Comparison of ENCODE assay signal across 25 cellular contexts in genomic region chr4:60884545-60884944, GRCh38.
DNase-seq lines count a peak whose midpoint lies in the region; ATAC-seq and TF ChIP-seq lines count a peak whose summit lies in the region.
"Had no signal": no experiment of that assay in that cellular context is flagged by ENCODE, and none has a peak within 500 bp of the region (broad histone marks: within the 10 kb centered on the region; RNA-seq: fewer than 3 reads in every experiment).

No MANE protein-coding gene starts in this region.

- H3K4me3 ChIP-seq in AG04449 (ENCODE audit: low read depth, low read length): no peak overlapping the region
- no peak overlapping the region for H3K4me3 ChIP-seq in astrocyte of the spinal cord (ENCODE audit: low read depth, low read length)
- no peak overlapping the region for H3K4me3 ChIP-seq in mesenchymal stem cell (ENCODE audit: insufficient read depth in 1 of 2, low read depth in 1 of 2, low read length in 2 of 2)
- H3K4me3 ChIP-seq: gastrocnemius medialis had no signal

- peaks cover 16% of the 10 kb centered on the region for H3K9me3 ChIP-seq in mesenchymal stem cell (ENCODE audit: control insufficient read depth, low read length)
- H3K9me3 ChIP-seq: gastrocnemius medialis had no signal

- H2BK15ac ChIP-seq in mesenchymal stem cell (ENCODE audit: low read depth, poor library complexity, severe bottlenecking): no peak overlapping the region

- no peak overlapping the region for H3K4me3 Mint-ChIP-seq in natural killer cell
- no peak overlapping the region for H3K4me3 Mint-ChIP-seq in activated CD8-positive, alpha-beta memory T cell treated with anti-CD3 and anti-CD28 coated beads, Interleukin-2, amount 10 ng/mL, durations not matched to agents 7 days and 5 days
- H3K4me3 Mint-ChIP-seq: activated CD4-positive, alpha-beta memory T cell treated with anti-CD3 and anti-CD28 coated beads, Interleukin-2, amount 10 ng/mL, durations not matched to agents 7 days and 5 days; activated T-cell treated with anti-CD3 and anti-CD28 coated beads, Interleukin-2, amount 50 U/mL, for 24 hours; dendritic cell treated with granulocyte-macrophage colony-stimulating factor and Interleukin-4, amounts not matched to agents 40 ng/mL and 50 ng/mL, for 4 days; nephron progenitor cell; stimulated activated naive CD8-positive, alpha-beta T cell treated with anti-CD3 and anti-CD28 coated beads, Interleukin-15, Interleukin-2, amounts not matched to agents 100 ng/mL and 50 ng/mL, for 24 hours had no signal

- ATAC-seq in natural killer cell: no peak
- ATAC-seq in activated CD8-positive, alpha-beta memory T cell treated with anti-CD3 and anti-CD28 coated beads, Interleukin-2, amount 10 ng/mL, durations not matched to agents 7 days and 5 days: no peak
- no peak for ATAC-seq in GM18505 (IDR thresholded peaks at IDR 0.05; ENCODE audit: unreplicated experiment)
- ATAC-seq: gastrocnemius medialis, HCT116 had no signal

- H3K4ac ChIP-seq in mesenchymal stem cell (ENCODE audit: low read depth in 1 of 2, low read length in 2 of 2): no peak overlapping the region

- no peak overlapping the region for H4K91ac ChIP-seq in mesenchymal stem cell (ENCODE audit: low read length)

- no peaks in the 10 kb centered on the region for H3K79me1 ChIP-seq in mesenchymal stem cell (replicated peaks; ENCODE audit: low read length, poor library complexity, severe bottlenecking)

- TF ChIP-seq POLR2A in GM18505 (IDR thresholded peaks at IDR 0.05; ENCODE audit: borderline replicate concordance, extremely low read depth, insufficient read depth, insufficient read length): no peak

- no peaks in the 10 kb centered on the region for H3K27me3 Mint-ChIP-seq in natural killer cell (ENCODE audit: low read depth in 2 of 2)
- no peaks in the 10 kb centered on the region for H3K27me3 Mint-ChIP-seq in activated CD8-positive, alpha-beta memory T cell treated with anti-CD3 and anti-CD28 coated beads, Interleukin-2, amount 10 ng/mL, durations not matched to agents 7 days and 5 days
- H3K27me3 Mint-ChIP-seq: activated CD4-positive, alpha-beta memory T cell treated with anti-CD3 and anti-CD28 coated beads, Interleukin-2, amount 10 ng/mL, durations not matched to agents 7 days and 5 days; activated T-cell treated with anti-CD3 and anti-CD28 coated beads, Interleukin-2, amount 50 U/mL, for 24 hours; dendritic cell treated with granulocyte-macrophage colony-stimulating factor and Interleukin-4, amounts not matched to agents 40 ng/mL and 50 ng/mL, for 4 days; progenitor cell of endocrine pancreas; stimulated activated naive CD8-positive, alpha-beta T cell treated with anti-CD3 and anti-CD28 coated beads, Interleukin-15, Interleukin-2, amounts not matched to agents 100 ng/mL and 50 ng/mL, for 24 hours had no signal

- no peak overlapping the region for H4K8ac ChIP-seq in mesenchymal stem cell (ENCODE audit: low read length)

- H2BK5ac ChIP-seq in mesenchymal stem cell (ENCODE audit: low read depth, low read length, poor library complexity, severe bottlenecking): no peak overlapping the region

- H3K4me1 Mint-ChIP-seq in natural killer cell: no peaks in the 10 kb centered on the region
- H3K4me1 Mint-ChIP-seq in activated CD8-positive, alpha-beta memory T cell treated with anti-CD3 and anti-CD28 coated beads, Interleukin-2, amount 10 ng/mL, durations not matched to agents 7 days and 5 days: no peaks in the 10 kb centered on the region
- H3K4me1 Mint-ChIP-seq: activated CD4-positive, alpha-beta memory T cell treated with anti-CD3 and anti-CD28 coated beads, Interleukin-2, amount 10 ng/mL, durations not matched to agents 7 days and 5 days; nephron progenitor cell had no signal

- DNase-seq in AG04449 (ENCODE audit: low read depth, low spot score) (peak; percentile 41), GM04503 (ENCODE audit: low read depth) (peak; percentile 6), astrocyte of the spinal cord (ENCODE audit: low read depth, low spot score) (peak; percentile 8), mesenchymal stem cell (peak; percentile 6), natural killer cell (no peak), NK-92 (lab: John Stamatoyannopoulos, UW; ENCODE audit: unreplicated experiment) (no peak)
- DNase-seq in activated CD8-positive, alpha-beta memory T cell treated with anti-CD3 and anti-CD28 coated beads, Interleukin-2, amount 10 ng/mL, durations not matched to agents 7 days and 5 days: no peak
- DNase-seq: activated CD4-positive, alpha-beta memory T cell treated with anti-CD3 and anti-CD28 coated beads, Interleukin-2, amount 10 ng/mL, durations not matched to agents 7 days and 5 days; activated CD4-positive, CD25-positive, alpha-beta regulatory T cell; activated naive CD4-positive, alpha-beta T cell treated with anti-CD3 and anti-CD28 coated beads, Interleukin-2, amount 50 U/mL, for 16 hours; activated T-cell treated with anti-CD3 and anti-CD28 coated beads, Interleukin-2, amount 50 U/mL, for 24 hours; gastrocnemius medialis; Karpas-422; midbrain; NCI-H2029; nephron progenitor cell; NK-92 treated with Interleukin-12 subunit alpha and Interleukin-12 subunit beta, amount 100 ng/mL, for 24 hours; stimulated activated CD4-positive, alpha-beta T cell treated with anti-CD3 and anti-CD28 coated beads, Interleukin-4, amount 100 ng/mL, for 24 hours; trophoblast cell had no signal

- no peak overlapping the region for H3K23ac ChIP-seq in mesenchymal stem cell (ENCODE audit: low read length in 2 of 2)

- POLR2A ChIA-PET in AG04449 (lab: Yijun Ruan, JAX): no interaction called here

- H3K4me1 ChIP-seq in mesenchymal stem cell (ENCODE audit: control insufficient read depth, insufficient read depth, low read depth, low read length): no peaks in the 10 kb centered on the region
- H3K4me1 ChIP-seq: gastrocnemius medialis had no signal

- no peak for TF ChIP-seq CTCF in AG04449 (IDR thresholded peaks at IDR 0.05; ENCODE audit: insufficient read depth, low read length, missing control alignments)
- no peak for TF ChIP-seq CTCF in astrocyte of the spinal cord (IDR thresholded peaks at IDR 0.05; ENCODE audit: low read depth, low read length)
- no peak for TF ChIP-seq CTCF in natural killer cell (IDR thresholded peaks at IDR 0.05)

- CTCF ChIA-PET in AG04449 (lab: Yijun Ruan, JAX): no interaction called here
- CTCF ChIA-PET in activated CD8-positive, alpha-beta memory T cell treated with anti-CD3 and anti-CD28 coated beads, Interleukin-2, amount 10 ng/mL, durations not matched to agents 7 days and 5 days (lab: Charles Lee): no interaction called here

- peaks cover 9% of the 10 kb centered on the region for H3K36me3 Mint-ChIP-seq in natural killer cell
- no peaks in the 10 kb centered on the region for H3K36me3 Mint-ChIP-seq in activated CD8-positive, alpha-beta memory T cell treated with anti-CD3 and anti-CD28 coated beads, Interleukin-2, amount 10 ng/mL, durations not matched to agents 7 days and 5 days

- no peak overlapping the region for H3K14ac ChIP-seq in mesenchymal stem cell (ENCODE audit: low read length in 2 of 2)

- no peak overlapping the region for H3K18ac ChIP-seq in mesenchymal stem cell (ENCODE audit: low read depth in 1 of 2, low read length in 2 of 2)

- intact Hi-C loops in natural killer cell (cut with micrococcal nuclease): no loop called here

- in situ Hi-C loops in astrocyte of the spinal cord (cut with HindIII; ENCODE audit: low sequenced_read_pairs): no loop called here

- no peak overlapping the region for H2BK120ac ChIP-seq in mesenchymal stem cell (ENCODE audit: low read depth, low read length)

- no peak overlapping the region for H2AFZ ChIP-seq in mesenchymal stem cell (ENCODE audit: low read depth, low read length)

- no peaks in the 10 kb centered on the region for H3K27me3 ChIP-seq in mesenchymal stem cell (ENCODE audit: control insufficient read depth in 1 of 2, insufficient read depth in 1 of 2, low read length in 2 of 2)
- H3K27me3 ChIP-seq: gastrocnemius medialis had no signal

- H2BK12ac ChIP-seq in mesenchymal stem cell (ENCODE audit: low read length in 2 of 2): no peak overlapping the region

- H2AK5ac ChIP-seq in mesenchymal stem cell (ENCODE audit: low read length, severe bottlenecking): no peak overlapping the region

- WGBS in mesenchymal stem cell: 71% methylated on average over 6 of the region's 6 CpGs

- H3K9me3 Mint-ChIP-seq in natural killer cell: peaks cover 17 to 21% of the 10 kb centered on the region in 2 donors
- peaks cover 14% of the 10 kb centered on the region for H3K9me3 Mint-ChIP-seq in activated CD8-positive, alpha-beta memory T cell treated with anti-CD3 and anti-CD28 coated beads, Interleukin-2, amount 10 ng/mL, durations not matched to agents 7 days and 5 days (ENCODE audit: low read depth)

- no peak overlapping the region for H3K27ac Mint-ChIP-seq in natural killer cell
- no peak overlapping the region for H3K27ac Mint-ChIP-seq in activated CD8-positive, alpha-beta memory T cell treated with anti-CD3 and anti-CD28 coated beads, Interleukin-2, amount 10 ng/mL, durations not matched to agents 7 days and 5 days
- H3K27ac Mint-ChIP-seq: activated CD4-positive, alpha-beta memory T cell treated with anti-CD3 and anti-CD28 coated beads, Interleukin-2, amount 10 ng/mL, durations not matched to agents 7 days and 5 days; activated T-cell treated with anti-CD3 and anti-CD28 coated beads, Interleukin-2, amount 50 U/mL, for 24 hours; dendritic cell treated with granulocyte-macrophage colony-stimulating factor and Interleukin-4, amounts not matched to agents 40 ng/mL and 50 ng/mL, for 4 days; nephron progenitor cell; progenitor cell of endocrine pancreas; stimulated activated naive CD8-positive, alpha-beta T cell treated with anti-CD3 and anti-CD28 coated beads, Interleukin-15, Interleukin-2, amounts not matched to agents 100 ng/mL and 50 ng/mL, for 24 hours had no signal

- H3K27ac ChIP-seq in mesenchymal stem cell (ENCODE audit: low read length, poor library complexity, severe bottlenecking): no peak overlapping the region
- H3K27ac ChIP-seq: epithelial cell of prostate, gastrocnemius medialis had no signal

- no peaks in the 10 kb centered on the region for H3K36me3 ChIP-seq in mesenchymal stem cell (ENCODE audit: control insufficient read depth in 1 of 2, insufficient read depth in 2 of 2, low read depth in 1 of 2, low read length in 2 of 2)
- H3K36me3 ChIP-seq: gastrocnemius medialis had no signal

- no peak overlapping the region for H3K9ac ChIP-seq in mesenchymal stem cell (ENCODE audit: low read length)

- H3K4me2 ChIP-seq in mesenchymal stem cell (ENCODE audit: low read length, poor library complexity, severe bottlenecking): peak overlapping the region; percentile 49

Comparison
In these comparisons a context has a peak if more than half of its experiments do, and no peak if none do; other contexts are left out.
1. DNase-seq: peak in AG04449 (single experiment), GM04503 (single experiment), astrocyte of the spinal cord (single experiment) and mesenchymal stem cell (single experiment); none in natural killer cell (single experiment), NK-92 (single experiment) and activated CD8-positive, alpha-beta memory T cell treated with anti-CD3 and anti-CD28 coated beads, Interleukin-2, amount 10 ng/mL, durations not matched to agents 7 days and 5 days (single experiment).